In genomic region chr1:101233495-101233894, GRCh38 we compare ENCODE assay signal across 28 cellular contexts. TPM values are rescaled to one million over a fixed set of nuclear protein-coding genes. Genes with fewer than 3 reads are reported as not detected.
DNase-seq lines count a peak whose midpoint lies in the region; ATAC-seq lines count a peak whose summit lies in the region.
"Had no signal": no experiment of that assay in that cellular context is flagged by ENCODE, and none has a peak within 500 bp of the region (broad histone marks: within the 10 kb centered on the region; RNA-seq: fewer than 3 reads in every experiment).

No MANE protein-coding gene starts in this region.

- POLR2A ChIA-PET in CD8-positive, alpha-beta memory T cell (lab: Charles Lee), result interaction anchor here (0.6 kb wide), 1 partner anchor 21 kb away, joined by 4 read pairs; no protein-coding TSS in a partner anchor
- POLR2A ChIA-PET in activated CD4-positive, alpha-beta memory T cell treated with anti-CD3 and anti-CD28 coated beads, Interleukin-2, amount 10 ng/mL, durations not matched to agents 7 days and 5 days (lab: Charles Lee), result interaction anchor here (0.9 to 8.4 kb wide), 9 partner anchors 12 to 122 kb away, joined by 3 to 131 read pairs (median 10); no protein-coding TSS in a partner anchor

- whole genome bisulfite sequencing in trophoblast cell (ENCODE audit: extremely low coverage, insufficient coverage, insufficient read length), result no CpG with 5 or more reads among the region's 7 CpGs

- no peak for DNase-seq in activated T-cell treated with anti-CD3 and anti-CD28 coated beads, Interleukin-2, amount 50 U/mL, for 72 hours
- no peak for DNase-seq in activated T-cell treated with anti-CD3 and anti-CD28 coated beads, Interleukin-2, amount 50 U/mL, for 48 hours
- DNase-seq in CD8-positive, alpha-beta memory T cell, result no peak
- no peak for DNase-seq in activated CD4-positive, alpha-beta memory T cell treated with anti-CD3 and anti-CD28 coated beads, Interleukin-2, amount 10 ng/mL, durations not matched to agents 7 days and 5 days
- DNase-seq in memory B cell (ENCODE audit: low spot score in 2 of 2) (no peak), trophoblast cell (no peak)
- DNase-seq: ACHN; amygdala; Calu3; effector CD8-positive, alpha-beta T cell; erythroblast; heart left ventricle; kidney glomerular epithelial cell; mucosa of descending colon; NCI-H1417 treated with DMSO at 0.1 percent for 48 hours; NCI-H2081 treated with DMSO at 0.1 percent for 48 hours; NCI-H82; SJCRH30; stimulated activated CD4-positive, alpha-beta T cell treated with anti-CD3 and anti-CD28 coated beads, Interleukin-2, amount 100 ng/mL, for 24 hours; substantia nigra; upper lobe of right lung had no signal

- no peak overlapping the region for H2AFZ ChIP-seq in trophoblast cell (ENCODE audit: insufficient read depth, low read length, poor library complexity)
- H2AFZ ChIP-seq: parathyroid adenoma had no signal

- no peak overlapping the region for H2BK5ac ChIP-seq in trophoblast cell (ENCODE audit: low read depth, low read length, poor library complexity)

- H3K36me3 ChIP-seq in CD8-positive, alpha-beta memory T cell (ENCODE audit: insufficient read depth, low read length), result no peaks in the 10 kb centered on the region
- no peaks in the 10 kb centered on the region for H3K36me3 ChIP-seq in trophoblast cell (ENCODE audit: control insufficient read depth in 1 of 2, insufficient read depth in 2 of 2, low read length in 2 of 2)
- H3K36me3 ChIP-seq: heart left ventricle, right atrium auricular region, SJCRH30, upper lobe of right lung had no signal

- peak overlapping the region; percentile 64 for H3K27ac Mint-ChIP-seq in activated T-cell treated with anti-CD3 and anti-CD28 coated beads, Interleukin-2, amount 50 U/mL, for 72 hours
- peak overlapping the region in 7 of 8 donors; percentile 61 to 94 (median 84) for H3K27ac Mint-ChIP-seq in CD8-positive, alpha-beta memory T cell
- H3K27ac Mint-ChIP-seq in activated CD4-positive, alpha-beta memory T cell treated with anti-CD3 and anti-CD28 coated beads, Interleukin-2, amount 10 ng/mL, durations not matched to agents 7 days and 5 days, result peak overlapping the region; percentile 36
- H3K27ac Mint-ChIP-seq in memory B cell, result peak overlapping the region; percentile 18

- H3K27ac ChIP-seq in CD8-positive, alpha-beta memory T cell (ENCODE audit: low read depth, low read length), result no peak overlapping the region
- no peak overlapping the region for H3K27ac ChIP-seq in trophoblast cell (ENCODE audit: low read depth, low read length)
- H3K27ac ChIP-seq: KMS-11, parathyroid adenoma, SJCRH30, upper lobe of right lung had no signal

- CTCF ChIA-PET in CD8-positive, alpha-beta memory T cell (lab: Charles Lee), result interaction anchor here (0.8 to 12.6 kb wide), 4 partner anchors 56 to 306 kb away, joined by 3 to 214 read pairs (median 4); no protein-coding TSS in a partner anchor
- CTCF ChIA-PET in activated CD4-positive, alpha-beta memory T cell treated with anti-CD3 and anti-CD28 coated beads, Interleukin-2, amount 10 ng/mL, durations not matched to agents 7 days and 5 days (lab: Charles Lee), result interaction anchor here (0.6 to 10.0 kb wide), 5 partner anchors 11 to 105 kb away, joined by 3 to 244 read pairs (median 4); no protein-coding TSS in a partner anchor

- peaks cover 49% of the 10 kb centered on the region for H3K4me1 Mint-ChIP-seq in activated T-cell treated with anti-CD3 and anti-CD28 coated beads, Interleukin-2, amount 50 U/mL, for 72 hours (ENCODE audit: low read depth)
- peaks cover 41 to 66% (median 55%) of the 10 kb centered on the region in 3 donors for H3K4me1 Mint-ChIP-seq in CD8-positive, alpha-beta memory T cell
- peaks cover 43% of the 10 kb centered on the region for H3K4me1 Mint-ChIP-seq in activated CD4-positive, alpha-beta memory T cell treated with anti-CD3 and anti-CD28 coated beads, Interleukin-2, amount 10 ng/mL, durations not matched to agents 7 days and 5 days
- H3K4me1 Mint-ChIP-seq in memory B cell, result peaks cover 25% of the 10 kb centered on the region

- no peak overlapping the region for H3K23ac ChIP-seq in trophoblast cell (ENCODE audit: low read length)

- no peaks in the 10 kb centered on the region for H3K79me1 ChIP-seq in trophoblast cell (ENCODE audit: low read length)

- H3K27me3 Mint-ChIP-seq in activated T-cell treated with anti-CD3 and anti-CD28 coated beads, Interleukin-2, amount 50 U/mL, for 72 hours (ENCODE audit: low read depth), result no peaks in the 10 kb centered on the region
- peaks cover 0 to 3% of the 10 kb centered on the region in 2 donors for H3K27me3 Mint-ChIP-seq in CD8-positive, alpha-beta memory T cell
- H3K27me3 Mint-ChIP-seq in activated CD4-positive, alpha-beta memory T cell treated with anti-CD3 and anti-CD28 coated beads, Interleukin-2, amount 10 ng/mL, durations not matched to agents 7 days and 5 days, result no peaks in the 10 kb centered on the region
- no peaks in the 10 kb centered on the region for H3K27me3 Mint-ChIP-seq in memory B cell

- H3K36me3 Mint-ChIP-seq in activated T-cell treated with anti-CD3 and anti-CD28 coated beads, Interleukin-2, amount 50 U/mL, for 72 hours (ENCODE audit: insufficient read depth in 2 of 2), result peaks cover 27 to 32% of the 10 kb centered on the region in 2 donors
- H3K36me3 Mint-ChIP-seq in CD8-positive, alpha-beta memory T cell, result peaks cover 4 to 36% (median 5%) of the 10 kb centered on the region in 3 donors
- H3K36me3 Mint-ChIP-seq in activated CD4-positive, alpha-beta memory T cell treated with anti-CD3 and anti-CD28 coated beads, Interleukin-2, amount 10 ng/mL, durations not matched to agents 7 days and 5 days (ENCODE audit: low read depth), result peaks cover 78% of the 10 kb centered on the region
- peaks cover 3% of the 10 kb centered on the region for H3K36me3 Mint-ChIP-seq in memory B cell

- H3K9me3 Mint-ChIP-seq in activated T-cell treated with anti-CD3 and anti-CD28 coated beads, Interleukin-2, amount 50 U/mL, for 72 hours, result peaks cover 4 to 7% of the 10 kb centered on the region in 2 donors
- H3K9me3 Mint-ChIP-seq in CD8-positive, alpha-beta memory T cell, result peaks cover 0 to 3% (median 0%) of the 10 kb centered on the region in 5 donors
- H3K9me3 Mint-ChIP-seq in activated CD4-positive, alpha-beta memory T cell treated with anti-CD3 and anti-CD28 coated beads, Interleukin-2, amount 10 ng/mL, durations not matched to agents 7 days and 5 days, result peaks cover 8% of the 10 kb centered on the region
- peaks cover 3% of the 10 kb centered on the region for H3K9me3 Mint-ChIP-seq in memory B cell

- H3K27me3 ChIP-seq in CD8-positive, alpha-beta memory T cell (ENCODE audit: insufficient read depth, low read length, poor library complexity, severe bottlenecking), result no peaks in the 10 kb centered on the region
- H3K27me3 ChIP-seq in trophoblast cell (ENCODE audit: insufficient read depth, low read length), result peaks cover 16% of the 10 kb centered on the region
- H3K27me3 ChIP-seq: heart left ventricle, right atrium auricular region, SJCRH30, upper lobe of right lung had no signal

- H3K9ac ChIP-seq in trophoblast cell (ENCODE audit: low read length), result no peak overlapping the region
- H3K9ac ChIP-seq: KMS-11, parathyroid adenoma had no signal

- H3K14ac ChIP-seq in trophoblast cell (ENCODE audit: low read length), result no peak overlapping the region

- no peak overlapping the region for H2AK5ac ChIP-seq in trophoblast cell (ENCODE audit: low read length)

- H3K4ac ChIP-seq in trophoblast cell (ENCODE audit: low read depth, low read length), result no peak overlapping the region

- H3K9me3 ChIP-seq in CD8-positive, alpha-beta memory T cell (ENCODE audit: low read length), result no peaks in the 10 kb centered on the region
- no peaks in the 10 kb centered on the region for H3K9me3 ChIP-seq in trophoblast cell (ENCODE audit: insufficient read depth, low read depth, low read length)
- H3K9me3 ChIP-seq: mucosa of descending colon, right atrium auricular region, SJCRH30, upper lobe of right lung had no signal

- H4K12ac ChIP-seq in trophoblast cell (ENCODE audit: low read depth, low read length), result no peak overlapping the region

- H3K79me2 ChIP-seq in trophoblast cell (ENCODE audit: control insufficient read depth, insufficient read depth, low read length, poor library complexity), result no peaks in the 10 kb centered on the region
- H3K79me2 ChIP-seq: parathyroid adenoma had no signal

- H3K4me1 ChIP-seq in CD8-positive, alpha-beta memory T cell (ENCODE audit: insufficient read depth, low read length), result peaks cover 14% of the 10 kb centered on the region
- H3K4me1 ChIP-seq in trophoblast cell (ENCODE audit: control insufficient read depth in 1 of 2, insufficient read depth in 2 of 2, low read length in 2 of 2), result peaks cover 0 to 3% of the 10 kb centered on the region in 2 experiments
- H3K4me1 ChIP-seq: parathyroid adenoma, upper lobe of right lung had no signal

- H4K8ac ChIP-seq in trophoblast cell (ENCODE audit: low read depth, low read length), result no peak overlapping the region

- no peak overlapping the region for H3K4me2 ChIP-seq in trophoblast cell (ENCODE audit: low read length)
- H3K4me2 ChIP-seq: KMS-11 had no signal

- H3K4me3 ChIP-seq in CD8-positive, alpha-beta memory T cell (ENCODE audit: low read length), result no peak overlapping the region
- H3K4me3 ChIP-seq in trophoblast cell (ENCODE audit: low read depth, low read length), result no peak overlapping the region
- H3K4me3 ChIP-seq: heart left ventricle, lung, mucosa of descending colon, right atrium auricular region, SJCRH30, upper lobe of right lung had no signal

- H3K4me3 Mint-ChIP-seq in activated T-cell treated with anti-CD3 and anti-CD28 coated beads, Interleukin-2, amount 50 U/mL, for 72 hours, result peak overlapping the region; percentile 62 to 71
- peak overlapping the region in 4 of 7 donors; percentile 30 to 73 (median 52) for H3K4me3 Mint-ChIP-seq in CD8-positive, alpha-beta memory T cell
- no peak overlapping the region for H3K4me3 Mint-ChIP-seq in activated CD4-positive, alpha-beta memory T cell treated with anti-CD3 and anti-CD28 coated beads, Interleukin-2, amount 10 ng/mL, durations not matched to agents 7 days and 5 days
- peak overlapping the region; percentile 24 for H3K4me3 Mint-ChIP-seq in memory B cell

- no peak overlapping the region for H3K18ac ChIP-seq in trophoblast cell (ENCODE audit: low read length)

- ATAC-seq in activated T-cell treated with anti-CD3 and anti-CD28 coated beads, Interleukin-2, amount 50 U/mL, for 72 hours (replicated peaks in 1 of 2), result no peak
- no peak for ATAC-seq in memory B cell (ENCODE audit: low read depth)
- ATAC-seq in HG02840 (IDR thresholded peaks at IDR 0.05; ENCODE audit: low FRiP score, unreplicated experiment), result no peak
- ATAC-seq in HG03378 (IDR thresholded peaks at IDR 0.05; ENCODE audit: unreplicated experiment), result no peak
- ATAC-seq: heart left ventricle, mucosa of descending colon, upper lobe of right lung had no signal

- no peak overlapping the region for H2BK12ac ChIP-seq in trophoblast cell (ENCODE audit: low read length)

- no peak overlapping the region for H4K91ac ChIP-seq in trophoblast cell (ENCODE audit: low read depth, low read length)

- no peak overlapping the region for H2BK120ac ChIP-seq in trophoblast cell (ENCODE audit: insufficient read depth, low read length, poor library complexity)

RNA-seq across cellular contexts. Expression of gene S1PR1, which starts 3.3 kb away (rescaled TPM):
- total RNA-seq in activated T-cell treated with anti-CD3 and anti-CD28 coated beads, Interleukin-2, amount 50 U/mL, for 72 hours, result 100 to 1,000 TPM; 135 to 157 TPM
- 100 to 1,000 TPM; 118 to 123 TPM for total RNA-seq in CD8-positive, alpha-beta memory T cell
- polyA plus RNA-seq in CD8-positive, alpha-beta memory T cell, result 203 TPM
- total RNA-seq in activated CD4-positive, alpha-beta memory T cell treated with anti-CD3 and anti-CD28 coated beads, Interleukin-2, amount 10 ng/mL, durations not matched to agents 7 days and 5 days, result 100 to 1,000 TPM; 219 to 220 TPM
- polyA plus RNA-seq in trophoblast cell (2013), result 4.1 and 5.7 TPM in 2 replicates
- total RNA-seq: Calu3 had no signal
- polyA plus RNA-seq: neural cell had no signal

Comparison
In these comparisons a context has a peak if more than half of its experiments do, and no peak if none do; other contexts are left out.
1. H3K27ac Mint-ChIP-seq: peak in every context shown above with its lines; median percentile 84 in CD8-positive, alpha-beta memory T cell; 64 in activated T-cell treated with anti-CD3 and anti-CD28 coated beads, Interleukin-2, amount 50 U/mL, for 72 hours; 36 in activated CD4-positive, alpha-beta memory T cell treated with anti-CD3 and anti-CD28 coated beads, Interleukin-2, amount 10 ng/mL, durations not matched to agents 7 days and 5 days; 18 in memory B cell.